8 cellular contexts compared by ENCODE assay signal in genomic region chr2:73986085-73986680, GRCh38. TPM values are rescaled to one million over a fixed set of nuclear protein-coding genes. Genes with fewer than 3 reads are reported as not detected.
DNase-seq lines count a peak whose midpoint lies in the region; ATAC-seq, FAIRE-seq and TF ChIP-seq lines count a peak whose summit lies in the region.

No MANE protein-coding gene starts in this region.

- TF ChIP-seq POLR2A in suprapubic skin (IDR thresholded peaks at IDR 0.05): no peak

- H3K4me3 Mint-ChIP-seq in activated T-helper 2 cell treated with anti-CD3 and anti-CD28 coated beads, Interferon-gamma antibody, Interleukin-2, Interleukin-4, amounts not matched to agents 10 μg/mL and 5 μg/mL and 100 μg/mL, durations not matched to agents 14 hours and 24 hours and 36 hours (ENCODE audit: low read depth): peak overlapping the region; percentile 86

- H3K9me3 ChIP-seq in keratinocyte (ENCODE audit: control insufficient read depth, low read depth, low read length) (no peaks in the 10 kb centered on the region), suprapubic skin (no peaks in the 10 kb centered on the region)

- H3K27ac Mint-ChIP-seq in activated T-helper 2 cell treated with anti-CD3 and anti-CD28 coated beads, Interferon-gamma antibody, Interleukin-2, Interleukin-4, amounts not matched to agents 10 μg/mL and 5 μg/mL and 100 μg/mL, durations not matched to agents 14 hours and 24 hours and 36 hours: peak overlapping the region; percentile 80

- 68% methylated on average over 19 of the region's 21 CpGs for WGBS in suprapubic skin

- H3K4me1 Mint-ChIP-seq in activated T-helper 2 cell treated with anti-CD3 and anti-CD28 coated beads, Interferon-gamma antibody, Interleukin-2, Interleukin-4, amounts not matched to agents 10 μg/mL and 5 μg/mL and 100 μg/mL, durations not matched to agents 14 hours and 24 hours and 36 hours (ENCODE audit: low read depth): peaks cover 60% of the 10 kb centered on the region

- no peaks in the 10 kb centered on the region for H3K27me3 Mint-ChIP-seq in activated T-helper 2 cell treated with anti-CD3 and anti-CD28 coated beads, Interferon-gamma antibody, Interleukin-2, Interleukin-4, amounts not matched to agents 10 μg/mL and 5 μg/mL and 100 μg/mL, durations not matched to agents 14 hours and 24 hours and 36 hours (ENCODE audit: low read depth)

- H3K9me3 Mint-ChIP-seq in activated T-helper 2 cell treated with anti-CD3 and anti-CD28 coated beads, Interferon-gamma antibody, Interleukin-2, Interleukin-4, amounts not matched to agents 10 μg/mL and 5 μg/mL and 100 μg/mL, durations not matched to agents 14 hours and 24 hours and 36 hours: peaks cover 9% of the 10 kb centered on the region

- H3K9ac ChIP-seq in keratinocyte (ENCODE audit: control insufficient read depth, extremely low read depth, insufficient read depth, low read length): peak overlapping the region; percentile 77

- intact Hi-C loops in activated T-helper 2 cell treated with anti-CD3 and anti-CD28 coated beads, Interferon-gamma antibody, Interleukin-2, Interleukin-4, amounts not matched to agents 10 μg/mL and 5 μg/mL and 100 μg/mL, durations not matched to agents 14 hours and 24 hours and 36 hours (cut with micrococcal nuclease): loop anchor here (1.0 to 10.0 kb wide), 6 partner anchors 15 to 219 kb away; partner anchors contain the start of gene STAMBP

- peaks cover 49% of the 10 kb centered on the region for H3K79me2 ChIP-seq in keratinocyte (ENCODE audit: control insufficient read depth, insufficient read depth, low read length)

- peak overlapping the region; percentile 63 for H3K27ac ChIP-seq in keratinocyte (ENCODE audit: control insufficient read depth, insufficient read depth, low read length)
- H3K27ac ChIP-seq in suprapubic skin: peak overlapping the region; percentile 97

- peaks cover 50% of the 10 kb centered on the region for H3K4me1 ChIP-seq in keratinocyte (ENCODE audit: control insufficient read depth, extremely low read depth, insufficient read depth, low read length)
- H3K4me1 ChIP-seq in suprapubic skin: peaks cover 68% of the 10 kb centered on the region

- H3K27me3 ChIP-seq in keratinocyte (ENCODE audit: control insufficient read depth, extremely low read depth, insufficient read depth, low read length) (no peaks in the 10 kb centered on the region), suprapubic skin (no peaks in the 10 kb centered on the region)

- no peak for TF ChIP-seq EP300 in suprapubic skin (IDR thresholded peaks at IDR 0.05)

- peak overlapping the region; percentile 92 for H3K4me2 ChIP-seq in keratinocyte (ENCODE audit: control insufficient read depth, extremely low read depth, insufficient read depth, low read depth, low read length)

- peaks cover 9% of the 10 kb centered on the region for H3K9me1 ChIP-seq in keratinocyte (ENCODE audit: control insufficient read depth, extremely low read depth, insufficient read depth, low read length)

- dilution Hi-C loops in keratinocyte (cut with MboI; ENCODE audit: extremely low pct_ligation_motif_present, low sequenced_read_pairs): no loop called here

- peak overlapping the region; percentile 42 to 68 (median 66) for H3K4me3 ChIP-seq in keratinocyte (ENCODE audit: control insufficient read depth in 2 of 3, extremely low read depth in 1 of 3, insufficient read depth in 2 of 3, low read depth in 1 of 3, low read length in 3 of 3)
- H3K4me3 ChIP-seq in suprapubic skin: peak overlapping the region; percentile 74

- H2AFZ ChIP-seq in keratinocyte (ENCODE audit: control insufficient read depth, low read length): no peak overlapping the region

- H3K36me3 ChIP-seq in keratinocyte (ENCODE audit: control insufficient read depth in 2 of 2, extremely low read depth in 1 of 2, insufficient read depth in 2 of 2, low read length in 2 of 2) (peaks cover 1 to 15% of the 10 kb centered on the region in 2 experiments), suprapubic skin (no peaks in the 10 kb centered on the region)

- ATAC-seq in GM21447 (IDR thresholded peaks at IDR 0.05; ENCODE audit: unreplicated experiment): no peak

- H4K20me1 ChIP-seq in keratinocyte (ENCODE audit: control insufficient read depth, extremely low read depth, insufficient read depth, low read length): peaks cover 11% of the 10 kb centered on the region

- no peak for FAIRE-seq in keratinocyte (lab: Jason Lieb, UNC)

- TF ChIP-seq CTCF in keratinocyte (optimal IDR thresholded peaks at IDR 0.05 in 1 of 3, IDR thresholded peaks at IDR 0.05 in 1 of 3, conservative IDR thresholded peaks at IDR 0.05 in 1 of 3; ENCODE audit: extremely low read depth in 1 of 3, insufficient read depth in 2 of 3, low read length in 3 of 3) (no peak), suprapubic skin (IDR thresholded peaks at IDR 0.05) (no peak)

- peaks cover 59% of the 10 kb centered on the region for H3K36me3 Mint-ChIP-seq in activated T-helper 2 cell treated with anti-CD3 and anti-CD28 coated beads, Interferon-gamma antibody, Interleukin-2, Interleukin-4, amounts not matched to agents 10 μg/mL and 5 μg/mL and 100 μg/mL, durations not matched to agents 14 hours and 24 hours and 36 hours (ENCODE audit: low read depth)

- peak; percentile 76 for DNase-seq in activated CD8-positive, alpha-beta memory T cell treated with anti-CD3 and anti-CD28 coated beads for 24 hours
- no peak for DNase-seq in activated CD8-positive, alpha-beta memory T cell treated with anti-CD3 and anti-CD28 coated beads, Interleukin-2, amount 50 U/mL, for 4 hours
- no peak for DNase-seq in activated T-helper 2 cell treated with anti-CD3 and anti-CD28 coated beads, Interferon-gamma antibody, Interleukin-2, Interleukin-4, amounts not matched to agents 10 μg/mL and 5 μg/mL and 100 μg/mL, durations not matched to agents 14 hours and 24 hours and 36 hours (ENCODE audit: low spot score)
- no peak for DNase-seq in keratinocyte (ENCODE audit: low read depth, low spot score)
- DNase-seq in suprapubic skin (ENCODE audit: low spot score in 2 of 2): no peak
- no peak for DNase-seq in mesenteric fat pad (ENCODE audit: low spot score)
- DNase-seq in NCI-H1105 treated with DMSO at 0.1 percent for 48 hours (lab: John Stamatoyannopoulos, UW): no peak

RNA-seq across cellular contexts. Expression of gene TET3, which starts 1.5 kb away (rescaled TPM):
- 23.5 and 23.6 TPM in 2 replicates for total RNA-seq in activated T-helper 2 cell treated with anti-CD3 and anti-CD28 coated beads, Interferon-gamma antibody, Interleukin-2, Interleukin-4, amounts not matched to agents 10 μg/mL and 5 μg/mL and 100 μg/mL, durations not matched to agents 14 hours and 24 hours and 36 hours
- 1.8 to 3.2 TPM (median 2.9 TPM) in 3 replicates for polyA plus RNA-seq in keratinocyte
- 2.4 TPM for polyA plus RNA-seq in keratinocyte (2011; ENCODE audit: low read depth)
- polyA plus RNA-seq in keratinocyte (2011; cell fraction: cytosol; rRNA removed): 1.1 and 1.5 TPM in 2 replicates
- polyA plus RNA-seq in keratinocyte (2011; cell fraction: nucleus; rRNA removed): 8.3 and 9.1 TPM in 2 replicates
- polyA plus RNA-seq in keratinocyte (2012; ENCODE audit: low replicate concordance): 4.1 and 5.9 TPM in 2 replicates
- 3.2 to 15.1 TPM (median 5.7 TPM) in 3 replicates for polyA minus RNA-seq in keratinocyte
- polyA minus RNA-seq in keratinocyte (2011; cell fraction: cytosol; rRNA and poly(A)+ RNA removed): 2.5 TPM
- polyA minus RNA-seq in keratinocyte (2011; cell fraction: nucleus; rRNA and poly(A)+ RNA removed): 8.2 and 13.5 TPM in 2 replicates
- total RNA-seq in suprapubic skin (10 to 100 TPM; 53.6 to 75.3 (median 58.4) TPM), mesenteric fat pad (12.0 TPM)

RNA-seq across cellular contexts. Expression of gene DGUOK, which starts 59.5 kb away (rescaled TPM):
- total RNA-seq in activated T-helper 2 cell treated with anti-CD3 and anti-CD28 coated beads, Interferon-gamma antibody, Interleukin-2, Interleukin-4, amounts not matched to agents 10 μg/mL and 5 μg/mL and 100 μg/mL, durations not matched to agents 14 hours and 24 hours and 36 hours: 86.8 and 90.9 TPM in 2 replicates
- 76.4 to 106 TPM (median 102 TPM) in 3 replicates for polyA plus RNA-seq in keratinocyte
- 12.3 TPM for polyA plus RNA-seq in keratinocyte (2011; ENCODE audit: low read depth)
- polyA plus RNA-seq in keratinocyte (2011; cell fraction: cytosol; rRNA removed): 98.1 and 132 TPM in 2 replicates
- polyA plus RNA-seq in keratinocyte (2011; cell fraction: nucleus; rRNA removed): 50.9 and 59.2 TPM in 2 replicates
- polyA plus RNA-seq in keratinocyte (2012; ENCODE audit: low replicate concordance): 75.0 and 100 TPM in 2 replicates
- 37.6 to 46.3 TPM (median 38.1 TPM) in 3 replicates for polyA minus RNA-seq in keratinocyte
- 36.4 TPM for polyA minus RNA-seq in keratinocyte (2011; cell fraction: cytosol; rRNA and poly(A)+ RNA removed)
- polyA minus RNA-seq in keratinocyte (2011; cell fraction: nucleus; rRNA and poly(A)+ RNA removed): 18.3 and 21.2 TPM in 2 replicates
- 10 to 100 TPM; 26.2 to 74.9 (median 48.1) TPM for total RNA-seq in suprapubic skin
- total RNA-seq in mesenteric fat pad: 44.2 TPM
